Comparison of ENCODE assay signal across 11 cellular contexts in genomic region chr7:668139-668871, GRCh38. TPM values are rescaled to one million over a fixed set of nuclear protein-coding genes. Genes with fewer than 3 reads are reported as not detected.
DNase-seq lines count a peak whose midpoint lies in the region; TF ChIP-seq lines count a peak whose summit lies in the region.
"Had no signal": no experiment of that assay in that cellular context is flagged by ENCODE, and none has a peak within 500 bp of the region (broad histone marks: within the 10 kb centered on the region; RNA-seq: fewer than 3 reads in every experiment).

No MANE protein-coding gene starts in this region.

- no peak overlapping the region for H3K4ac ChIP-seq in neuronal stem cell (ENCODE audit: low read length)

- peaks cover 0 to 3% of the 10 kb centered on the region in 2 donors for H3K9me3 ChIP-seq in neuronal stem cell (replicated peaks in 1 of 2; ENCODE audit: control insufficient read depth in 2 of 2, insufficient read depth in 1 of 2, low read depth in 1 of 2, low read length in 2 of 2)
- H3K9me3 ChIP-seq in BE2C: no peaks in the 10 kb centered on the region; the same call in 1 of the 2 replicates

- no peak overlapping the region for H2BK5ac ChIP-seq in neuronal stem cell (ENCODE audit: low read length)

- no peaks in the 10 kb centered on the region for H3K27me3 ChIP-seq in neuronal stem cell (ENCODE audit: control insufficient read depth in 3 of 3, insufficient read depth in 3 of 3, low read depth in 1 of 3, low read length in 3 of 3)
- H3K27me3 ChIP-seq in BE2C: no peaks in the 10 kb centered on the region

- no peak overlapping the region for H3K23ac ChIP-seq in neuronal stem cell (ENCODE audit: low read depth, low read length, poor library complexity)

- H3K79me1 ChIP-seq in neuronal stem cell (ENCODE audit: low read depth, low read length): peaks cover 7% of the 10 kb centered on the region

- no peak overlapping the region for H3K9ac ChIP-seq in neuronal stem cell (ENCODE audit: low read depth, low read length, poor library complexity)

- H3K27ac ChIP-seq in neuronal stem cell (replicated peaks; ENCODE audit: low read length): no peak overlapping the region

- no peak overlapping the region for H4K8ac ChIP-seq in neuronal stem cell (ENCODE audit: low read depth, low read length)

- H3K18ac ChIP-seq in neuronal stem cell (ENCODE audit: low read length): no peak overlapping the region

- WGBS in neuronal stem cell (ENCODE audit: extremely low coverage in 2 of 2, insufficient read length in 2 of 2, insufficient replicate concordance in 1 of 2), 2 donors: no CpG with 5 or more reads among the region's 15 CpGs

- H2BK120ac ChIP-seq in neuronal stem cell (ENCODE audit: low read depth, low read length): no peak overlapping the region

- H2BK12ac ChIP-seq in neuronal stem cell (ENCODE audit: low read length): no peak overlapping the region

- DNase-seq in AG04449 (ENCODE audit: low read depth, low spot score) (peak; percentile 54), RPMI7951 (ENCODE audit: low read depth) (peak; percentile 24), fibroblast of peridontal ligament (ENCODE audit: extremely low read depth) (peak; percentile 85), neuronal stem cell (ENCODE audit: low spot score) (no peak), BE2C (no peak), HPDE6-E6E7 (ENCODE audit: extremely low spot score) (no peak), NCI-H187 treated with DMSO at 0.1 percent for 48 hours (lab: John Stamatoyannopoulos, UW) (no peak)
- DNase-seq in activated CD4-positive, alpha-beta T cell treated with anti-CD3 and anti-CD28 coated beads for 1 hour: no peak
- DNase-seq: activated CD4-positive, alpha-beta memory T cell treated with anti-CD3 and anti-CD28 coated beads for 36 hours; NCI-H2081; stimulated activated CD4-positive, alpha-beta T cell treated with anti-CD3 and anti-CD28 coated beads, Interleukin-4, amount 100 ng/mL, for 1 hour had no signal

- H3K4me1 ChIP-seq in neuronal stem cell (ENCODE audit: control insufficient read depth in 2 of 2, insufficient read depth in 1 of 2, low read depth in 1 of 2, low read length in 2 of 2) (peaks cover 5 to 15% of the 10 kb centered on the region in 2 donors), BE2C (no peaks in the 10 kb centered on the region)

- peak overlapping the region; percentile 82 for H2AFZ ChIP-seq in neuronal stem cell (ENCODE audit: low read length)

- no peak overlapping the region for H3K4me3 ChIP-seq in AG04449 (ENCODE audit: low read depth, low read length)
- H3K4me3 ChIP-seq in neuronal stem cell (ENCODE audit: low read length in 2 of 2): no peak overlapping the region
- H3K4me3 ChIP-seq in BE2C (ENCODE audit: low read depth, low read length): no peak overlapping the region

- POLR2A ChIA-PET in AG04449 (lab: Yijun Ruan, JAX): no interaction called here

- no peak for TF ChIP-seq CTCF in AG04449 (IDR thresholded peaks at IDR 0.05; ENCODE audit: insufficient read depth, low read length, missing control alignments)
- TF ChIP-seq CTCF in BE2C (IDR thresholded peaks at IDR 0.05; ENCODE audit: low read depth, low read length): no peak

- CTCF ChIA-PET in AG04449 (lab: Yijun Ruan, JAX): interaction anchor here (1.7 kb wide), 1 partner anchor 335 kb away, joined by 6 read pairs; no protein-coding TSS in a partner anchor

- H3K14ac ChIP-seq in neuronal stem cell (ENCODE audit: low read length): no peak overlapping the region

- peaks cover 0 to 5% of the 10 kb centered on the region in 2 donors for H3K36me3 ChIP-seq in neuronal stem cell (replicated peaks in 1 of 2; ENCODE audit: control insufficient read depth in 2 of 2, insufficient read depth in 2 of 2, low read length in 2 of 2)
- H3K36me3 ChIP-seq in BE2C: no peaks in the 10 kb centered on the region

- no peak overlapping the region for H3K4me2 ChIP-seq in neuronal stem cell (ENCODE audit: insufficient read depth, low read length, poor library complexity, severe bottlenecking)

- H2AK5ac ChIP-seq in neuronal stem cell (ENCODE audit: low read depth, low read length): no peak overlapping the region

- no peak overlapping the region for H4K91ac ChIP-seq in neuronal stem cell (ENCODE audit: low read depth, low read length, poor library complexity)

- H2BK15ac ChIP-seq in neuronal stem cell (ENCODE audit: low read length): no peak overlapping the region

RNA-seq across cellular contexts. Expression of gene DNAAF5, which starts 58.2 kb away (rescaled TPM):
- total RNA-seq in RPMI7951 (2014; rRNA removed; shearing (Covaris generic)): 33.3 and 41.3 TPM in 2 replicates
- 26.4 TPM for polyA plus RNA-seq in neuronal stem cell (2013, experiment 1 of 2)
- 26.5 TPM for polyA plus RNA-seq in neuronal stem cell (2013, experiment 2 of 2)
- 53.4 TPM for polyA plus RNA-seq in BE2C (2012; ENCODE audit: insufficient read depth, insufficient read length, low read depth)

RNA-seq across cellular contexts. Expression of gene PRKAR1B, which starts 58.8 kb away (rescaled TPM):
- 4.1 and 5.0 TPM in 2 replicates for total RNA-seq in RPMI7951 (2014; rRNA removed; shearing (Covaris generic))
- 14.0 TPM for polyA plus RNA-seq in neuronal stem cell (2013, experiment 1 of 2)
- polyA plus RNA-seq in neuronal stem cell (2013, experiment 2 of 2): 12.9 TPM
- 31.7 TPM for polyA plus RNA-seq in BE2C (2012; ENCODE audit: insufficient read depth, insufficient read length, low read depth)

Comparison
In these comparisons a context has a peak if more than half of its experiments do, and no peak if none do; other contexts are left out.
1. DNase-seq: peak in AG04449 (single experiment), RPMI7951 (single experiment) and fibroblast of peridontal ligament (single experiment); none in neuronal stem cell (single experiment), BE2C (single experiment), HPDE6-E6E7 (single experiment), activated CD4-positive, alpha-beta T cell treated with anti-CD3 and anti-CD28 coated beads for 1 hour (single experiment) and NCI-H187 treated with DMSO at 0.1 percent for 48 hours (single experiment).